29 cellular contexts compared by ENCODE assay signal in genomic region chr17:9895923-9896322, GRCh38. TPM values are rescaled to one million over a fixed set of nuclear protein-coding genes. Genes with fewer than 3 reads are reported as not detected.
"Had no signal": no experiment of that assay in that cellular context is flagged by ENCODE, and none has a peak within 500 bp of the region (broad histone marks: within the 10 kb centered on the region; RNA-seq: fewer than 3 reads in every experiment).

No MANE protein-coding gene starts in this region.

- H3K36me3 ChIP-seq: gastrocnemius medialis, heart left ventricle, left lung, spleen, tibial artery, upper lobe of left lung, uterus had no signal

- H3K4me1 ChIP-seq: gastrocnemius medialis, heart left ventricle, psoas muscle, tibial artery, upper lobe of left lung, uterus had no signal

- H3K27me3 ChIP-seq: gastrocnemius medialis, hepatocyte, testis, tibial artery, upper lobe of left lung, uterus had no signal

- DNase-seq: dorsolateral prefrontal cortex; effector CD4-positive, alpha-beta T cell; foreskin fibroblast; gastrocnemius medialis; heart left ventricle; left cardiac atrium; left lung; mucosa of descending colon; naive thymus-derived CD8-positive, alpha-beta T cell; nephron progenitor cell; nucleus accumbens; psoas muscle; right cardiac atrium; spleen; stimulated activated CD4-positive, alpha-beta T cell treated with anti-CD3 and anti-CD28 coated beads, Interleukin-4, amount 100 ng/mL, for 4 hours; stimulated activated naive CD8-positive, alpha-beta T cell treated with anti-CD3 and anti-CD28 coated beads, Interleukin-15, Interleukin-2, amounts not matched to agents 100 U/mL and 50 U/mL, for 24 hours; substantia nigra; testis; upper lobe of left lung; uterus had no signal

- H3K27ac ChIP-seq: dorsolateral prefrontal cortex, epithelial cell of prostate, gastrocnemius medialis, heart left ventricle, hepatocyte, left lung, psoas muscle, skin epidermis, spleen, testis, tibial artery, upper lobe of left lung, uterus had no signal

- H3K4me3 ChIP-seq: dorsolateral prefrontal cortex, gastrocnemius medialis, heart left ventricle, hepatocyte, left lung, mucosa of descending colon, psoas muscle, skin epidermis, spleen, testis, tibial artery, upper lobe of left lung, uterus had no signal

- H3K4me2 ChIP-seq: hepatocyte had no signal

- ATAC-seq: esophagus mucosa; gastrocnemius medialis; heart left ventricle; left lung; mucosa of descending colon; naive thymus-derived CD8-positive, alpha-beta T cell; psoas muscle; right cardiac atrium; stimulated activated memory B cell treated with anti-CD40 and anti-IgM and Interleukin-4, amounts not matched to agents 10 μg/mL and 1 μg/mL and 100 μg/mL, for 72 hours; stimulated activated naive CD8-positive, alpha-beta T cell treated with anti-CD3 and anti-CD28 coated beads, Interleukin-15, Interleukin-2, amounts not matched to agents 100 U/mL and 50 U/mL, for 24 hours had no signal

- H2AFZ ChIP-seq: hepatocyte had no signal

- H3K9me3 ChIP-seq: gastrocnemius medialis, left lung, mucosa of descending colon, psoas muscle, spleen, testis, uterus had no signal

RNA-seq across cellular contexts. Expression of gene RCVRN, which starts 9.1 kb away (rescaled TPM):
- total RNA-seq: esophagus mucosa; gastrocnemius medialis; lung microvascular endothelial cell; naive thymus-derived CD8-positive, alpha-beta T cell; osteocyte; psoas muscle; renal cortical epithelial cell had no signal
- polyA plus RNA-seq: naive thymus-derived CD8-positive, alpha-beta T cell had no signal
